8 cellular contexts compared by ENCODE assay signal in the genomic region with DNA sequence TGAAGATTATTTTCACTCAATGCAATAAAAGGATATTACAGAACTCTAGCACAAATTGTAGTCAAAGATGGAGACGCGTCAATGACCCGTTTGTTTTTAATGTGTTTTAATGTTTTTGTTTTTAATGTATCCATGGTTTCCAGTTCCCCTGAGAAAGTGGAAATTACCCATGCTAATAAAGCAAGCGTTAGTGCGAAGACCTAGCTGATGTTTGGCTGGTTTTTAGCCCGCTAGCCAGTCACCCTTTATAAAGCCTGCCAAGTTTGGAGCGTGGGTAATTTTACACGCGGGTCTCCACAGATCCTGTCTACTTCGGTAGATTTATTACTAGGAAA. TPM values are rescaled to one million over a fixed set of nuclear protein-coding genes. Genes with fewer than 3 reads are reported as not detected.
DNase-seq lines count a peak whose midpoint lies in the region; ATAC-seq and TF ChIP-seq lines count a peak whose summit lies in the region.

No MANE protein-coding gene starts in this region.

- ATAC-seq in GM18868 (IDR thresholded peaks at IDR 0.05; ENCODE audit: unreplicated experiment) (peak; percentile 29), HG03139 (IDR thresholded peaks at IDR 0.05; ENCODE audit: unreplicated experiment) (peak; percentile 20)

- peak overlapping the region; percentile 99 for H3K4me3 Mint-ChIP-seq in nephron progenitor cell

- no peak for TF ChIP-seq POLR2A in esophagus muscularis mucosa (IDR thresholded peaks at IDR 0.05; ENCODE audit: low read depth)

- POLR2A ChIA-PET in AG04449 (lab: Yijun Ruan, JAX) = no interaction called here

- intact Hi-C loops in esophagus muscularis mucosa (cut with DNase I) = loop anchor here (5.0 to 10.0 kb wide), 2 partner anchors 57 to 134 kb away; partner anchors contain the start of genes IMPA2 and MPPE1

- peak overlapping the region; percentile 96 for H3K4me3 ChIP-seq in AG04449 (ENCODE audit: low read depth, low read length)
- peak overlapping the region; percentile 70 for H3K4me3 ChIP-seq in SJCRH30
- H3K4me3 ChIP-seq in esophagus muscularis mucosa = peak overlapping the region; percentile 66 to 94 (median 82)

- peaks cover 4% of the 10 kb centered on the region for H3K27me3 Mint-ChIP-seq in nephron progenitor cell (ENCODE audit: low read depth, poor library complexity)

- peaks cover 9% of the 10 kb centered on the region for H3K4me1 ChIP-seq in SJCRH30
- peaks cover 31 to 43% (median 41%) of the 10 kb centered on the region in 4 donors for H3K4me1 ChIP-seq in esophagus muscularis mucosa

- H3K36me3 ChIP-seq in SJCRH30 = no peaks in the 10 kb centered on the region
- H3K36me3 ChIP-seq in esophagus muscularis mucosa = peaks cover 0 to 12% (median 6%) of the 10 kb centered on the region in 4 donors

- H3K27ac Mint-ChIP-seq in nephron progenitor cell = peak overlapping the region; percentile 100

- CTCF ChIA-PET in AG04449 (lab: Yijun Ruan, JAX) = interaction anchor here (1.0 to 2.2 kb wide), 3 partner anchors 118 to 188 kb away, joined by 3 to 11 read pairs (median 3); no protein-coding TSS in a partner anchor

- no peak for TF ChIP-seq CTCF in AG04449 (IDR thresholded peaks at IDR 0.05; ENCODE audit: insufficient read depth, low read length, missing control alignments)
- TF ChIP-seq CTCF in esophagus muscularis mucosa (IDR thresholded peaks at IDR 0.05) = no peak
- TF ChIP-seq CTCF in nephron progenitor cell (IDR thresholded peaks at IDR 0.05) = no peak

- no peak for TF ChIP-seq EP300 in esophagus muscularis mucosa (IDR thresholded peaks at IDR 0.05)

- H3K27ac ChIP-seq in SJCRH30 (peak overlapping the region; percentile 77), esophagus muscularis mucosa (replicated peaks in 1 of 4) (peak overlapping the region; percentile 86 to 96 (median 94))

- peaks cover 52% of the 10 kb centered on the region for H3K4me1 Mint-ChIP-seq in nephron progenitor cell

- H3K27me3 ChIP-seq in SJCRH30 (no peaks in the 10 kb centered on the region), esophagus muscularis mucosa (no peaks in the 10 kb centered on the region)

- H3K9me3 ChIP-seq in SJCRH30 (replicated peaks) (no peaks in the 10 kb centered on the region), esophagus muscularis mucosa (peaks cover 0 to 3% (median 0%) of the 10 kb centered on the region in 4 donors)

- 0% methylated on average over 10 of the region's 10 CpGs for WGBS in esophagus muscularis mucosa

- no peaks in the 10 kb centered on the region for H3K9me3 Mint-ChIP-seq in nephron progenitor cell

- DNase-seq in AG04449 (ENCODE audit: low read depth, low spot score) (no peak), SJCRH30 (no peak), esophagus muscularis mucosa (ENCODE audit: extremely low spot score) (no peak), nephron progenitor cell (no peak), KG1 (lab: John Stamatoyannopoulos, UW) (no peak), NCI-H1417 treated with DMSO at 0.1 percent for 48 hours (lab: John Stamatoyannopoulos, UW) (no peak)

- peaks cover 4% of the 10 kb centered on the region for H3K36me3 Mint-ChIP-seq in nephron progenitor cell (ENCODE audit: low read depth)

RNA-seq across cellular contexts. Expression of gene CHMP1B, which starts 0.4 kb away (rescaled TPM):
- total RNA-seq in SJCRH30 (2014; rRNA removed; shearing (Covaris generic)) = 18.1 and 19.5 TPM in 2 replicates
- total RNA-seq in esophagus muscularis mucosa = 10 to 100 TPM; 42.0 to 58.6 (median 49.7) TPM

RNA-seq across cellular contexts. Expression of gene MPPE1, which starts 57.3 kb away (rescaled TPM):
- 13.7 and 14.7 TPM in 2 replicates for total RNA-seq in SJCRH30 (2014; rRNA removed; shearing (Covaris generic))
- total RNA-seq in esophagus muscularis mucosa = 10 to 100 TPM; 10.9 to 30.2 (median 24.4) TPM
